ENCODE assay signal across 27 cellular contexts in the genomic region with DNA sequence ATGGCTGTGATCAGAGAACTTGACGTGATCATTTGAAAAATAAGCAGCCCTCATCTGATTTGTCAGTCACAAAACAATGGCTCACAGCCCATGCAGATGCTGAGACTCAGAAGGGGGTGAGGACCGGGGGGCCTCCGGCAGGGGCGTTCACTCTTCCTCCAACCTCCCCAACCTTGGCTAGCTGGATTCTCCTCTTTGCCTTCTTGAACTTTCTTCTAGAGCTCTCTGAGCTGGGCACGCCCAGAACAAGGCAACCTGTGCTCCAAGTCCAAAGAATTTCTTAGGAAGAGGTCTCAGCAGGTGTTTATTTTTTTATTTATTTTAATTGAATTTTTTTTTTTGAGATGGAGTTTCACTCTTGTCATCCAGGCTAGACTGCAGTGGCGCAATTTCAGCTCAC. TPM values are rescaled to one million over a fixed set of nuclear protein-coding genes. Genes with fewer than 3 reads are reported as not detected.
"Had no signal": no experiment of that assay in that cellular context is flagged by ENCODE, and none has a peak within 500 bp of the region (broad histone marks: within the 10 kb centered on the region; RNA-seq: fewer than 3 reads in every experiment).

No MANE protein-coding gene starts in this region.

- H3K36me3 ChIP-seq: prostate gland, thyroid gland, uterus had no signal

- H3K4me3 ChIP-seq: lung, prostate gland, skin epidermis, thyroid gland, uterus had no signal

- H3K4me3 Mint-ChIP-seq: activated CD4-positive, alpha-beta memory T cell treated with anti-CD3 and anti-CD28 coated beads, Interleukin-2, amount 10 ng/mL, durations not matched to agents 7 days and 5 days; activated CD8-positive, alpha-beta memory T cell treated with anti-CD3 and anti-CD28 coated beads, Interleukin-2, amount 10 ng/mL, durations not matched to agents 7 days and 5 days; activated naive CD4-positive, alpha-beta T cell treated with anti-CD3 and anti-CD28 coated beads for 36 hours; activated naive CD8-positive, alpha-beta T cell treated with anti-CD3 and anti-CD28 coated beads, Interleukin-2, amount 50 U/mL, for 24 hours; brain; stimulated activated effector memory CD8-positive, alpha-beta T cell treated with anti-CD3 and anti-CD28 coated beads, Interleukin-12 subunit alpha, Interleukin-12 subunit beta, amount 100 ng/mL, for 72 hours had no signal

- H3K4me1 Mint-ChIP-seq: activated CD4-positive, alpha-beta memory T cell treated with anti-CD3 and anti-CD28 coated beads, Interleukin-2, amount 10 ng/mL, durations not matched to agents 7 days and 5 days; activated CD8-positive, alpha-beta memory T cell treated with anti-CD3 and anti-CD28 coated beads, Interleukin-2, amount 10 ng/mL, durations not matched to agents 7 days and 5 days had no signal

- FAIRE-seq: colon, endometrium, islet of Langerhans had no signal

- ATAC-seq: activated CD8-positive, alpha-beta memory T cell treated with anti-CD3 and anti-CD28 coated beads, Interleukin-2, amount 10 ng/mL, durations not matched to agents 7 days and 5 days; activated naive CD8-positive, alpha-beta T cell treated with anti-CD3 and anti-CD28 coated beads, Interleukin-2, amount 50 U/mL, for 24 hours; stimulated activated effector memory CD8-positive, alpha-beta T cell treated with anti-CD3 and anti-CD28 coated beads, Interleukin-12 subunit alpha, Interleukin-12 subunit beta, amount 100 ng/mL, for 72 hours had no signal

- H3K27me3 Mint-ChIP-seq: activated CD4-positive, alpha-beta memory T cell treated with anti-CD3 and anti-CD28 coated beads, Interleukin-2, amount 10 ng/mL, durations not matched to agents 7 days and 5 days; activated CD8-positive, alpha-beta memory T cell treated with anti-CD3 and anti-CD28 coated beads, Interleukin-2, amount 10 ng/mL, durations not matched to agents 7 days and 5 days; activated naive CD8-positive, alpha-beta T cell treated with anti-CD3 and anti-CD28 coated beads, Interleukin-2, amount 50 U/mL, for 24 hours had no signal

- H3K36me3 Mint-ChIP-seq: activated CD8-positive, alpha-beta memory T cell treated with anti-CD3 and anti-CD28 coated beads, Interleukin-2, amount 10 ng/mL, durations not matched to agents 7 days and 5 days; brain; stimulated activated effector memory CD8-positive, alpha-beta T cell treated with anti-CD3 and anti-CD28 coated beads, Interleukin-12 subunit alpha, Interleukin-12 subunit beta, amount 100 ng/mL, for 72 hours had no signal

- H3K4me1 ChIP-seq: foreskin keratinocyte, prostate gland, thyroid gland, uterus had no signal

- H3K9me3 Mint-ChIP-seq: activated CD4-positive, alpha-beta memory T cell treated with anti-CD3 and anti-CD28 coated beads, Interleukin-2, amount 10 ng/mL, durations not matched to agents 7 days and 5 days; activated naive CD4-positive, alpha-beta T cell treated with anti-CD3 and anti-CD28 coated beads for 36 hours; activated naive CD8-positive, alpha-beta T cell treated with anti-CD3 and anti-CD28 coated beads, Interleukin-2, amount 50 U/mL, for 24 hours; activated T-helper 2 cell treated with anti-CD3 and anti-CD28 coated beads, Interferon-gamma antibody, Interleukin-2, Interleukin-4, amounts not matched to agents 10 μg/mL and 5 μg/mL and 100 μg/mL, durations not matched to agents 14 hours and 24 hours and 36 hours; brain; stimulated activated effector memory CD8-positive, alpha-beta T cell treated with anti-CD3 and anti-CD28 coated beads, Interleukin-12 subunit alpha, Interleukin-12 subunit beta, amount 100 ng/mL, for 72 hours had no signal

- H3K9me3 ChIP-seq: prostate gland, thyroid gland, uterus had no signal

- H3K27me3 ChIP-seq: thyroid gland, uterus had no signal

- DNase-seq: activated CD4-positive, alpha-beta memory T cell treated with anti-CD3 and anti-CD28 coated beads, Interleukin-2, amount 10 ng/mL, durations not matched to agents 7 days and 5 days; activated CD4-positive, alpha-beta T cell treated with anti-CD3 and anti-CD28 coated beads for 48 hours; activated CD4-positive, CD25-positive, alpha-beta regulatory T cell; activated CD8-positive, alpha-beta memory T cell treated with anti-CD3 and anti-CD28 coated beads, Interleukin-2, amount 10 ng/mL, durations not matched to agents 7 days and 5 days; activated naive CD4-positive, alpha-beta T cell treated with anti-CD3 and anti-CD28 coated beads for 36 hours; activated naive CD8-positive, alpha-beta T cell treated with anti-CD3 and anti-CD28 coated beads, Interleukin-2, amount 50 U/mL, for 24 hours; anterior cingulate cortex; central memory CD4-positive, alpha-beta T cell; hippocampal formation; right cardiac atrium; stimulated activated CD4-positive, alpha-beta T cell treated with anti-CD3 and anti-CD28 coated beads, Interleukin-4, amount 100 ng/mL, for 24 hours; thyroid gland; uterus had no signal

- H3K27ac Mint-ChIP-seq: activated CD4-positive, alpha-beta memory T cell treated with anti-CD3 and anti-CD28 coated beads, Interleukin-2, amount 10 ng/mL, durations not matched to agents 7 days and 5 days; activated CD8-positive, alpha-beta memory T cell treated with anti-CD3 and anti-CD28 coated beads, Interleukin-2, amount 10 ng/mL, durations not matched to agents 7 days and 5 days; activated naive CD4-positive, alpha-beta T cell treated with anti-CD3 and anti-CD28 coated beads for 36 hours; activated naive CD8-positive, alpha-beta T cell treated with anti-CD3 and anti-CD28 coated beads, Interleukin-2, amount 50 U/mL, for 24 hours; activated T-helper 2 cell treated with anti-CD3 and anti-CD28 coated beads, Interferon-gamma antibody, Interleukin-2, Interleukin-4, amounts not matched to agents 10 μg/mL and 5 μg/mL and 100 μg/mL, durations not matched to agents 14 hours and 24 hours and 36 hours; brain; stimulated activated effector memory CD8-positive, alpha-beta T cell treated with anti-CD3 and anti-CD28 coated beads, Interleukin-12 subunit alpha, Interleukin-12 subunit beta, amount 100 ng/mL, for 72 hours had no signal

- H3K27ac ChIP-seq: foreskin keratinocyte, prostate gland, thyroid gland, uterus had no signal

RNA-seq across cellular contexts. Expression of gene EDAR, which starts 16.4 kb away (rescaled TPM):
- total RNA-seq: activated CD4-positive, alpha-beta memory T cell treated with anti-CD3 and anti-CD28 coated beads, Interleukin-2, amount 10 ng/mL, durations not matched to agents 7 days and 5 days; activated CD8-positive, alpha-beta memory T cell treated with anti-CD3 and anti-CD28 coated beads, Interleukin-2, amount 10 ng/mL, durations not matched to agents 7 days and 5 days; fibroblast of lung; foreskin keratinocyte; myocyte; omental fat pad; thyroid gland had no signal
- polyA plus RNA-seq: fibroblast of lung, neural cell, right cardiac atrium had no signal
